Comparison of ENCODE assay signal across 8 cellular contexts in genomic region chr2:18387479-18388206, GRCh38.
A peak's percentile ranks its signal among the peaks of the same experiment; 100 is the strongest.
DNase-seq lines count a peak whose midpoint lies in the region; ATAC-seq, FAIRE-seq and TF ChIP-seq lines count a peak whose summit lies in the region.

No MANE protein-coding gene starts in this region.

- FAIRE-seq in frontal cortex (lab: Jason Lieb, UNC): no peak

- H4K20me1 ChIP-seq in IMR-90 (ENCODE audit: insufficient read depth, low read length) (no peaks in the 10 kb centered on the region), osteoblast (ENCODE audit: insufficient read depth, low read length) (no peaks in the 10 kb centered on the region)

- H3K79me2 ChIP-seq in osteoblast (ENCODE audit: insufficient read depth, low read length): no peaks in the 10 kb centered on the region

- ATAC-seq in GM21717 (IDR thresholded peaks at IDR 0.05; ENCODE audit: unreplicated experiment) (peak; percentile 92), IMR-90 (ENCODE audit: low read depth) (peak; percentile 99)
- ATAC-seq in activated T-helper 17 cell treated with anti-CD3 and anti-CD28 coated beads, Interleukin-2, amount 50 U/mL, for 72 hours (replicated peaks): peak; percentile 63

- dilution Hi-C loops in IMR-90 (cut with HindIII; ENCODE audit: low sequenced_read_pairs, unreplicated experiment): no loop called here

- TF ChIP-seq RAD21 in IMR-90 (IDR thresholded peaks at IDR 0.05; ENCODE audit: low read length): peak; percentile 96

- peak overlapping the region; percentile 75 for H2AFZ ChIP-seq in IMR-90 (replicated peaks; ENCODE audit: low read length, poor library complexity)
- peak overlapping the region; percentile 8 for H2AFZ ChIP-seq in osteoblast (ENCODE audit: low read length)

- H2AK5ac ChIP-seq in IMR-90 (ENCODE audit: low read depth, low read length): no peak overlapping the region

- H3K36me3 ChIP-seq in IMR-90 (ENCODE audit: control insufficient read depth, insufficient read depth, low read length) (no peaks in the 10 kb centered on the region), Peyer's patch (no peaks in the 10 kb centered on the region), osteoblast (ENCODE audit: insufficient read depth, low read length) (no peaks in the 10 kb centered on the region), transverse colon (no peaks in the 10 kb centered on the region)

- H2AK9ac ChIP-seq in IMR-90 (replicated peaks; ENCODE audit: low read depth, low read length, poor library complexity): peak overlapping the region; percentile 75

- H3K23ac ChIP-seq in IMR-90 (ENCODE audit: low read depth, low read length): no peak overlapping the region

- no TSS peak for BruUV-seq in IMR-90 (replicated peaks; lab: Mats Ljungman, UMichigan)

- H3K9ac ChIP-seq in IMR-90 (ENCODE audit: low read depth, low read length): no peak overlapping the region

- no peaks in the 10 kb centered on the region for H3K36me3 Mint-ChIP-seq in activated T-helper 17 cell treated with anti-CD3 and anti-CD28 coated beads, Interleukin-2, amount 50 U/mL, for 72 hours (ENCODE audit: low read depth)

- H3K4me2 ChIP-seq in IMR-90 (ENCODE audit: low read depth, low read length) (no peak overlapping the region), osteoblast (ENCODE audit: insufficient read depth, low read length) (peak overlapping the region; percentile 8)

- no peak overlapping the region for H2BK5ac ChIP-seq in IMR-90 (ENCODE audit: low read depth, low read length, poor library complexity, severe bottlenecking)

- TF ChIP-seq POLR2A in IMR-90 (IDR thresholded peaks at IDR 0.05; ENCODE audit: low read depth, low read length): no peak
- TF ChIP-seq POLR2A in Peyer's patch (IDR thresholded peaks at IDR 0.05): no peak
- TF ChIP-seq POLR2A in transverse colon (IDR thresholded peaks at IDR 0.05): no peak

- H3K27me3 Mint-ChIP-seq in activated T-helper 17 cell treated with anti-CD3 and anti-CD28 coated beads, Interleukin-2, amount 50 U/mL, for 72 hours: peaks cover 7% of the 10 kb centered on the region

- H3K27ac ChIP-seq in IMR-90 (ENCODE audit: insufficient read depth, low read length): no peak overlapping the region
- H3K27ac ChIP-seq in Peyer's patch: no peak overlapping the region
- H3K27ac ChIP-seq in osteoblast (ENCODE audit: low read depth, low read length): no peak overlapping the region
- H3K27ac ChIP-seq in transverse colon: peak overlapping the region in 2 of 4 donors; percentile 12 to 69

- H3K14ac ChIP-seq in IMR-90 (replicated peaks; ENCODE audit: low read depth, low read length): no peak overlapping the region

- H3K4me1 Mint-ChIP-seq in activated T-helper 17 cell treated with anti-CD3 and anti-CD28 coated beads, Interleukin-2, amount 50 U/mL, for 72 hours: no peaks in the 10 kb centered on the region

- H3K4ac ChIP-seq in IMR-90 (ENCODE audit: low read depth, low read length): peak overlapping the region; percentile 46

- H2BK20ac ChIP-seq in IMR-90 (ENCODE audit: low read depth, low read length): 0 out of 2 replicates have a peak overlapping the region, but pooled peaks have one; percentile 58

- H3K9me1 ChIP-seq in IMR-90 (ENCODE audit: insufficient read depth, low read length): no peaks in the 10 kb centered on the region

- intact Hi-C loops in IMR-90 (cut with micrococcal nuclease): loop anchor here (1.0 to 5.0 kb wide), 5 partner anchors 48 to 1475 kb away; no protein-coding TSS in a partner anchor
- intact Hi-C loops in transverse colon (cut with DNase I; ENCODE audit: low total_unique reads): no loop called here

- H3K27me3 ChIP-seq in IMR-90 (ENCODE audit: control insufficient read depth, insufficient read depth, low read length): no peaks in the 10 kb centered on the region
- peaks cover 0 to 3% of the 10 kb centered on the region in 2 donors for H3K27me3 ChIP-seq in Peyer's patch
- no peaks in the 10 kb centered on the region for H3K27me3 ChIP-seq in osteoblast (ENCODE audit: insufficient read depth, low read length)
- H3K27me3 ChIP-seq in transverse colon: no peaks in the 10 kb centered on the region

- H4K5ac ChIP-seq in IMR-90 (ENCODE audit: low read depth, low read length): no peak overlapping the region

- no peak overlapping the region; a peak in 1 of 4 replicates for H4K8ac ChIP-seq in IMR-90 (ENCODE audit: low read depth in 2 of 2, low read length in 2 of 2)

- H3K9me3 Mint-ChIP-seq in activated T-helper 17 cell treated with anti-CD3 and anti-CD28 coated beads, Interleukin-2, amount 50 U/mL, for 72 hours: no peaks in the 10 kb centered on the region

- H3K18ac ChIP-seq in IMR-90 (ENCODE audit: low read depth, low read length): no peak overlapping the region

- no peak for TF ChIP-seq EP300 in transverse colon (IDR thresholded peaks at IDR 0.05; ENCODE audit: low read depth)

- H3K4me3 ChIP-seq in IMR-90 (ENCODE audit: insufficient read depth, low read depth, low read length): no peak overlapping the region
- no peak overlapping the region for H3K4me3 ChIP-seq in Peyer's patch
- H3K4me3 ChIP-seq in osteoblast (ENCODE audit: insufficient read depth, low read length): no peak overlapping the region
- no peak overlapping the region for H3K4me3 ChIP-seq in transverse colon

- TF ChIP-seq CTCF in IMR-90 (conservative IDR thresholded peaks at IDR 0.05; ENCODE audit: low read depth, low read length) (peak; percentile 94), Peyer's patch (IDR thresholded peaks at IDR 0.05) (peak; percentile 76 to 90 (median 80)), osteoblast (IDR thresholded peaks at IDR 0.05; ENCODE audit: extremely low read depth, low read depth, low read length) (peak; percentile 98), transverse colon (IDR thresholded peaks at IDR 0.05) (peak; percentile 87 to 97 (median 92))

- no peak overlapping the region for H2BK120ac ChIP-seq in IMR-90 (ENCODE audit: low read depth, low read length)

- WGBS in IMR-90 (ENCODE audit: extremely low coverage in 2 of 2, insufficient read length in 1 of 2), 2 experiments: 70% methylated on average over 3 of the region's 15 CpGs; no CpG with 5 or more reads in 1 of the 2 experiments
- 52 to 70% methylated on average over 6 to 15 of the region's 15 CpGs for WGBS in transverse colon (ENCODE audit: low coverage in 1 of 2), 2 donors

- CTCF ChIA-PET in IMR-90 (lab: Yijun Ruan, JAX): interaction anchor here (0.5 to 1.1 kb wide), 4 partner anchors 9 to 974 kb away, joined by 3 to 4 read pairs (median 3); no protein-coding TSS in a partner anchor

- H3K4me3 Mint-ChIP-seq in activated T-helper 17 cell treated with anti-CD3 and anti-CD28 coated beads, Interleukin-2, amount 50 U/mL, for 72 hours: no peak overlapping the region

- H4K91ac ChIP-seq in IMR-90 (ENCODE audit: insufficient read depth, low read depth, low read length): 0 out of 2 replicates have a peak overlapping the region, but pooled peaks have one; percentile 10

- in situ Hi-C loops in IMR-90 (cut with MboI; ENCODE audit: low sequenced_read_pairs) (no loop called here), transverse colon (cut with MboI; ENCODE audit: low pct_ligation_motif_present in 1 of 4, low pct_unique_long_range_greater_than_20kb in 1 of 4, low sequenced_read_pairs in 3 of 4) (loop anchor here in 2 of 4 donors (25.0 kb wide), 2 partner anchors 975 to 1475 kb away; partner anchors contain the start of gene OSR1 (in 1 of the 2))

- H3K4me1 ChIP-seq in IMR-90 (ENCODE audit: control insufficient read depth, insufficient read depth, low read length) (no peaks in the 10 kb centered on the region), Peyer's patch (no peaks in the 10 kb centered on the region), osteoblast (ENCODE audit: insufficient read depth, low read length) (peaks cover 4% of the 10 kb centered on the region), transverse colon (no peaks in the 10 kb centered on the region)

- H3K9me3 ChIP-seq in IMR-90 (ENCODE audit: control insufficient read depth, insufficient read depth, low read length): no peaks in the 10 kb centered on the region
- no peaks in the 10 kb centered on the region for H3K9me3 ChIP-seq in Peyer's patch
- H3K9me3 ChIP-seq in osteoblast (ENCODE audit: low read depth, low read length): no peaks in the 10 kb centered on the region
- no peaks in the 10 kb centered on the region for H3K9me3 ChIP-seq in transverse colon

- DNase-seq in EH (ENCODE audit: low read depth) (peak; percentile 80), IMR-90 (peak; percentile 79), Peyer's patch (peak; percentile 51 to 87 (median 63)), frontal cortex (ENCODE audit: low spot score in 2 of 2) (peak; percentile 31 to 48), osteoblast (ENCODE audit: insufficient read length, low spot score, missing footprints) (peak; percentile 92), transverse colon (peak; percentile 78)

- H2BK15ac ChIP-seq in IMR-90 (ENCODE audit: low read depth, low read length): no peak overlapping the region

- POLR2A ChIA-PET in IMR-90 (lab: Charles Lee; ENCODE audit: unreplicated experiment): interaction anchor here (0.6 kb wide), 1 partner anchor 364 kb away, joined by 4 read pairs; no protein-coding TSS in a partner anchor

- H3K56ac ChIP-seq in IMR-90 (ENCODE audit: extremely low read depth, insufficient read depth, low read length): no peak overlapping the region

- H3K27ac Mint-ChIP-seq in activated T-helper 17 cell treated with anti-CD3 and anti-CD28 coated beads, Interleukin-2, amount 50 U/mL, for 72 hours: no peak overlapping the region

- H3K79me1 ChIP-seq in IMR-90 (ENCODE audit: low read depth in 1 of 2, low read length in 2 of 2): no peaks in the 10 kb centered on the region

TF ChIP-seq in IMR-90, 13 proteins besides CTCF, POLR2A, EP300 and RAD21:
- TF ChIP-seq CHD1 (IDR thresholded peaks at IDR 0.05; ENCODE audit: low read depth, low read length) (no peak), FOS (IDR thresholded peaks at IDR 0.05; ENCODE audit: low read depth, low read length) (no peak), SMC3 (IDR thresholded peaks at IDR 0.05; ENCODE audit: low read depth, low read length) (peak; percentile 83), NFE2L2 (IDR thresholded peaks at IDR 0.05; ENCODE audit: low read depth, low read length) (no peak), CEBPB (IDR thresholded peaks at IDR 0.05; ENCODE audit: low read depth, low read length) (no peak)

Comparison
In these comparisons a context has a peak if more than half of its experiments do, and no peak if none do; other contexts are left out.
1. DNase-seq: peak in every context shown above with its lines; median percentile 92 in osteoblast; 80 in EH; 79 in IMR-90; 78 in transverse colon; 63 in Peyer's patch; 40 in frontal cortex.